21 cellular contexts compared by ENCODE assay signal in genomic region chr9:135336722-135337490, GRCh38.
DNase-seq lines count a peak whose midpoint lies in the region; ATAC-seq, FAIRE-seq and TF ChIP-seq lines count a peak whose summit lies in the region.
"Had no signal": no experiment of that assay in that cellular context is flagged by ENCODE, and none has a peak within 500 bp of the region (broad histone marks: within the 10 kb centered on the region; RNA-seq: fewer than 3 reads in every experiment).

No MANE protein-coding gene starts in this region.

- no peak overlapping the region for H2AK5ac ChIP-seq in neuronal stem cell (ENCODE audit: low read depth, low read length)

- ATAC-seq in GM23338 (no peak), GM19395 (IDR thresholded peaks at IDR 0.05; ENCODE audit: unreplicated experiment) (no peak), HG02642 (IDR thresholded peaks at IDR 0.05; ENCODE audit: poor library complexity, unreplicated experiment) (no peak)
- ATAC-seq: activated CD4-positive, CD25-positive, alpha-beta regulatory T cell treated with anti-CD3 and anti-CD28 coated beads, Interleukin-2, amount 50 U/mL, for 24 hours; left colon had no signal

- H3K18ac ChIP-seq in neuronal stem cell (ENCODE audit: low read length), result peak overlapping the region; percentile 74

- no CpG with 5 or more reads among the region's 22 CpGs for WGBS in neuronal stem cell (ENCODE audit: extremely low coverage in 2 of 2, insufficient read length in 2 of 2, insufficient replicate concordance in 1 of 2), 2 donors

- DNase-seq in A673 (ENCODE audit: low spot score), result no peak
- no peak for DNase-seq in GM23338 (ENCODE audit: low spot score)
- no peak for DNase-seq in bronchial epithelial cell (ENCODE audit: low read depth)
- no peak for DNase-seq in neuronal stem cell (ENCODE audit: low spot score)
- DNase-seq in A172 (ENCODE audit: low spot score), result no peak
- no peak for DNase-seq in pons (ENCODE audit: low spot score)
- DNase-seq: brain microvascular endothelial cell, HCEC 1CT, left colon, MV-4-11, naive B cell, NCI-H1694 had no signal

- peak; percentile 85 for FAIRE-seq in bronchial epithelial cell (lab: Jason Lieb, UNC)
- FAIRE-seq: colon, endometrium had no signal

- H3K79me1 ChIP-seq in neuronal stem cell (ENCODE audit: low read depth, low read length), result no peaks in the 10 kb centered on the region

- TF ChIP-seq CTCF in A673 (conservative IDR thresholded peaks at IDR 0.05; ENCODE audit: low read depth, low read length), result no peak
- no peak for TF ChIP-seq CTCF in GM23338 (conservative IDR thresholded peaks at IDR 0.05; ENCODE audit: low read depth in 2 of 2)
- no peak for TF ChIP-seq CTCF in bronchial epithelial cell (IDR thresholded peaks at IDR 0.05; ENCODE audit: insufficient read depth, low read length, severe bottlenecking)

- H3K27ac Mint-ChIP-seq in GM23338, result peak overlapping the region; percentile 51
- H3K27ac Mint-ChIP-seq: naive B cell, progenitor cell of endocrine pancreas had no signal

- no peaks in the 10 kb centered on the region for H3K9me3 Mint-ChIP-seq in GM23338
- H3K9me3 Mint-ChIP-seq: naive B cell had no signal

- H3K9me3 ChIP-seq in A673 (ENCODE audit: low read depth, low read length, poor library complexity, severe bottlenecking) (no peaks in the 10 kb centered on the region), neuronal stem cell (replicated peaks in 1 of 2; ENCODE audit: control insufficient read depth in 2 of 2, insufficient read depth in 1 of 2, low read depth in 1 of 2, low read length in 2 of 2) (no peaks in the 10 kb centered on the region)
- H3K9me3 ChIP-seq: suprapubic skin had no signal

- H3F3A ChIP-seq in GM23338 (replicated peaks; ENCODE audit: low read depth), result peaks cover 19% of the 10 kb centered on the region

- H2BK120ac ChIP-seq in neuronal stem cell (ENCODE audit: low read depth, low read length), result no peak overlapping the region

- no peak overlapping the region for H3K4me3 Mint-ChIP-seq in GM23338
- H3K4me3 Mint-ChIP-seq: naive B cell had no signal

- no peak overlapping the region for H2BK12ac ChIP-seq in neuronal stem cell (ENCODE audit: low read length)

- H2BK5ac ChIP-seq in neuronal stem cell (ENCODE audit: low read length), result peak overlapping the region; percentile 0

- H4K8ac ChIP-seq in neuronal stem cell (ENCODE audit: low read depth, low read length), result peak overlapping the region; percentile 84

- H4K20me1 ChIP-seq in GM23338 (replicated peaks; ENCODE audit: insufficient read depth), result no peaks in the 10 kb centered on the region

- intact Hi-C loops in A673 (cut with micrococcal nuclease; ENCODE audit: unreplicated experiment), result no loop called here

- H3K4ac ChIP-seq in neuronal stem cell (ENCODE audit: low read length), result peak overlapping the region; percentile 79

- H2AFZ ChIP-seq in GM23338 (no peak overlapping the region), neuronal stem cell (ENCODE audit: low read length) (no peak overlapping the region)

- H3K9ac ChIP-seq in neuronal stem cell (ENCODE audit: low read depth, low read length, poor library complexity), result peak overlapping the region; percentile 82
- H3K9ac ChIP-seq: KMS-11 had no signal

- H3K36me3 ChIP-seq in A673 (ENCODE audit: insufficient read depth, low read length, poor library complexity, severe bottlenecking), result no peaks in the 10 kb centered on the region
- H3K36me3 ChIP-seq in GM23338 (ENCODE audit: insufficient read depth), result no peaks in the 10 kb centered on the region
- H3K36me3 ChIP-seq in bronchial epithelial cell (ENCODE audit: control insufficient read depth, insufficient read depth, low read length), result no peaks in the 10 kb centered on the region
- no peaks in the 10 kb centered on the region for H3K36me3 ChIP-seq in neuronal stem cell (replicated peaks in 1 of 2; ENCODE audit: control insufficient read depth in 2 of 2, insufficient read depth in 2 of 2, low read length in 2 of 2)
- H3K36me3 ChIP-seq: brain microvascular endothelial cell, suprapubic skin had no signal

- no peaks in the 10 kb centered on the region for H3K36me3 Mint-ChIP-seq in GM23338 (ENCODE audit: low read depth)
- H3K36me3 Mint-ChIP-seq: naive B cell had no signal

- peak overlapping the region; percentile 97 for H3K14ac ChIP-seq in neuronal stem cell (ENCODE audit: low read length)

- H3K27ac ChIP-seq in A673 (ENCODE audit: low read depth, low read length, poor library complexity, severe bottlenecking) (peak overlapping the region; percentile 41), GM23338 (ENCODE audit: low read depth) (no peak overlapping the region), neuronal stem cell (replicated peaks; ENCODE audit: low read length) (no peak overlapping the region)
- H3K27ac ChIP-seq: brain microvascular endothelial cell, KMS-11, RWPE1, suprapubic skin had no signal

- POLR2A ChIA-PET in A673 (lab: Charles Lee; ENCODE audit: low non-redundant PET), result no interaction called here

- no peak overlapping the region for H2BK15ac ChIP-seq in neuronal stem cell (ENCODE audit: low read length)

- peaks cover 17% of the 10 kb centered on the region for H3K27me3 Mint-ChIP-seq in GM23338 (ENCODE audit: insufficient read depth, low read depth, poor library complexity)

- peak overlapping the region; percentile 86 for H3K23ac ChIP-seq in neuronal stem cell (ENCODE audit: low read depth, low read length, poor library complexity)

- H3K4me1 Mint-ChIP-seq in GM23338, result peaks cover 36% of the 10 kb centered on the region
- H3K4me1 Mint-ChIP-seq: naive B cell had no signal

- no peaks in the 10 kb centered on the region for H3K79me2 ChIP-seq in GM23338 (replicated peaks; ENCODE audit: insufficient read depth)

- H4K91ac ChIP-seq in neuronal stem cell (ENCODE audit: low read depth, low read length, poor library complexity), result peak overlapping the region; percentile 73

- H3K4me2 ChIP-seq in GM23338, result no peak overlapping the region
- no peak overlapping the region for H3K4me2 ChIP-seq in neuronal stem cell (ENCODE audit: insufficient read depth, low read length, poor library complexity, severe bottlenecking)
- H3K4me2 ChIP-seq: KMS-11 had no signal

- CTCF ChIA-PET in A673 (lab: Charles Lee), result no interaction called here

- H3K27me3 ChIP-seq in A673 (replicated peaks; ENCODE audit: insufficient read depth, low read depth, low read length, poor library complexity), result no peaks in the 10 kb centered on the region
- H3K27me3 ChIP-seq in GM23338 (ENCODE audit: insufficient read depth), result no peaks in the 10 kb centered on the region
- no peaks in the 10 kb centered on the region for H3K27me3 ChIP-seq in bronchial epithelial cell (ENCODE audit: control insufficient read depth, insufficient read depth, low read length)
- peaks cover 0 to 37% (median 6%) of the 10 kb centered on the region in 3 experiments for H3K27me3 ChIP-seq in neuronal stem cell (ENCODE audit: control insufficient read depth in 3 of 3, insufficient read depth in 3 of 3, low read depth in 1 of 3, low read length in 3 of 3)
- H3K27me3 ChIP-seq: brain microvascular endothelial cell had no signal

- no TSS peak for BruUV-seq in A673 (replicated peaks; lab: Mats Ljungman, UMichigan)

- H3K9me2 ChIP-seq in GM23338 (ENCODE audit: insufficient read depth), result peaks cover 10% of the 10 kb centered on the region

- H3K4me3 ChIP-seq in A673 (ENCODE audit: low read depth, low read length, poor library complexity, severe bottlenecking), result no peak overlapping the region
- H3K4me3 ChIP-seq in GM23338, result no peak overlapping the region
- H3K4me3 ChIP-seq in bronchial epithelial cell (ENCODE audit: low read depth, low read length), result no peak overlapping the region
- peak overlapping the region in 1 of 2 donors; percentile 71 for H3K4me3 ChIP-seq in neuronal stem cell (ENCODE audit: low read length in 2 of 2)
- H3K4me3 ChIP-seq: suprapubic skin had no signal

- H3K4me1 ChIP-seq in A673 (ENCODE audit: insufficient read depth, low read length, poor library complexity, severe bottlenecking) (peaks cover 60% of the 10 kb centered on the region), GM23338 (ENCODE audit: insufficient read depth) (peaks cover 23% of the 10 kb centered on the region), neuronal stem cell (ENCODE audit: control insufficient read depth in 2 of 2, insufficient read depth in 1 of 2, low read depth in 1 of 2, low read length in 2 of 2) (peaks cover 0 to 12% of the 10 kb centered on the region in 2 donors)
- H3K4me1 ChIP-seq: suprapubic skin had no signal

TF ChIP-seq in GM23338, 12 proteins besides CTCF, POLR2A, EP300 and RAD21:
- TF ChIP-seq EZH2 (IDR thresholded peaks at IDR 0.05; ENCODE audit: low read depth, unreplicated experiment) (no peak), EZH2phosphoT487 (IDR thresholded peaks at IDR 0.05; ENCODE audit: unreplicated experiment) (no peak), NANOG (IDR thresholded peaks at IDR 0.05; ENCODE audit: borderline replicate concordance) (no peak), JUNB (IDR thresholded peaks at IDR 0.05; ENCODE audit: unreplicated experiment) (no peak), STAT1 (IDR thresholded peaks at IDR 0.05; ENCODE audit: unreplicated experiment) (no peak), ZNF331 (CRISPR knock-in tag; IDR thresholded peaks at IDR 0.05; ENCODE audit: low read depth) (no peak), ETS1 (IDR thresholded peaks at IDR 0.05) (no peak)
TF ChIP-seq in GM23338: peak in this region for 0.
